1 cellular context compared by ENCODE assay signal in genomic region chr5:180670157-180670556, GRCh38.
TF ChIP-seq lines count a peak whose summit lies in the region.

No MANE protein-coding gene starts in this region.

TF ChIP-seq in K562, 482 proteins besides CTCF, POLR2A, EP300 and RAD21 (continued from another document and continues in another):
- no peak for TF ChIP-seq IRF1 (CRISPR knock-in tag; IDR thresholded peaks at IDR 0.05; ENCODE audit: borderline replicate concordance)
- 0 out of 2 replicates have a peak, but pooled peaks have one; percentile 1 for TF ChIP-seq ZNF316 (IDR thresholded peaks at IDR 0.05)
- TF ChIP-seq ZZZ3 (IDR thresholded peaks at IDR 0.05), result no peak
- TF ChIP-seq CREBBP (IDR thresholded peaks at IDR 0.05; ENCODE audit: low read depth, low read length), result no peak
- no peak for TF ChIP-seq CBX1 (IDR thresholded peaks at IDR 0.05; ENCODE audit: low read depth)
- TF ChIP-seq NCOA6 (IDR thresholded peaks at IDR 0.05), result no peak
- no peak for TF ChIP-seq SRSF7 (optimal IDR thresholded peaks at IDR 0.05; ENCODE audit: low read depth, low read length)
- no peak for TF ChIP-seq HNRNPK (IDR thresholded peaks at IDR 0.05; ENCODE audit: low read depth, low read length, poor library complexity, severe bottlenecking)
- TF ChIP-seq VEZF1 (CRISPR knock-in tag; IDR thresholded peaks at IDR 0.05), result no peak
- TF ChIP-seq ZNF696 (CRISPR knock-in tag; conservative IDR thresholded peaks at IDR 0.05), result no peak
- no peak for TF ChIP-seq CHD7 (IDR thresholded peaks at IDR 0.05; ENCODE audit: low read depth, low read length)
- no peak for TF ChIP-seq ZNF121 (CRISPR knock-in tag; conservative IDR thresholded peaks at IDR 0.05)
- TF ChIP-seq HDAC2 (IDR thresholded peaks at IDR 0.05), result no peak
- TF ChIP-seq CBX8 (IDR thresholded peaks at IDR 0.05; ENCODE audit: borderline replicate concordance, extremely low read depth, low read depth, low read length, poor library complexity, severe bottlenecking), result no peak
- no peak for TF ChIP-seq SMAD1 (IDR thresholded peaks at IDR 0.05; ENCODE audit: low read depth, low read length, partially characterized antibody)
- TF ChIP-seq ZFP1 (CRISPR knock-in tag; IDR thresholded peaks at IDR 0.05), result no peak
- no peak for TF ChIP-seq ZBTB7A (IDR thresholded peaks at IDR 0.05; ENCODE audit: borderline replicate concordance, control insufficient read depth, low read depth, low read length)
- no peak for TF ChIP-seq C11orf30 (IDR thresholded peaks at IDR 0.05; ENCODE audit: low read depth)
- no peak for TF ChIP-seq COPS2 (conservative IDR thresholded peaks at IDR 0.05)
- no peak for TF ChIP-seq ZNF140 (CRISPR knock-in tag; IDR thresholded peaks at IDR 0.05)
- no peak for TF ChIP-seq IRF9 (tag; IDR thresholded peaks at IDR 0.05)
- TF ChIP-seq ZBTB2 (IDR thresholded peaks at IDR 0.05), result 0 out of 2 replicates have a peak, but pooled peaks have one; percentile 27
- TF ChIP-seq KHSRP (IDR thresholded peaks at IDR 0.05), result no peak
- no peak for TF ChIP-seq TRIM28 (IDR thresholded peaks at IDR 0.05)
- no peak for TF ChIP-seq ZNF830 (CRISPR knock-in tag; IDR thresholded peaks at IDR 0.05)
- no peak for TF ChIP-seq ZBTB1 (CRISPR knock-in tag; IDR thresholded peaks at IDR 0.05; ENCODE audit: borderline replicate concordance, low read depth)
- no peak for TF ChIP-seq SMARCC2 (IDR thresholded peaks at IDR 0.05; ENCODE audit: low read depth)
- peak; percentile 81 for TF ChIP-seq OTX1 (CRISPR knock-in tag; IDR thresholded peaks at IDR 0.05)
- no peak for TF ChIP-seq ZBTB11 (CRISPR knock-in tag; IDR thresholded peaks at IDR 0.05)
- TF ChIP-seq SMAD2 (IDR thresholded peaks at IDR 0.05; ENCODE audit: low read depth, low read length), result no peak
- TF ChIP-seq NR0B1 (IDR thresholded peaks at IDR 0.05; ENCODE audit: partially characterized antibody), result no peak
- no peak for TF ChIP-seq DACH1 (IDR thresholded peaks at IDR 0.05; ENCODE audit: partially characterized antibody)
- no peak for TF ChIP-seq GTF2E2 (tag; IDR thresholded peaks at IDR 0.05)
- TF ChIP-seq HNRNPUL1 (IDR thresholded peaks at IDR 0.05; ENCODE audit: low read length), result no peak
- TF ChIP-seq THAP12 (CRISPR knock-in tag; IDR thresholded peaks at IDR 0.05), result no peak
- TF ChIP-seq ZNF134 (CRISPR knock-in tag; conservative IDR thresholded peaks at IDR 0.05), result no peak
